Comparison of ENCODE assay signal across 25 cellular contexts in the genomic region with DNA sequence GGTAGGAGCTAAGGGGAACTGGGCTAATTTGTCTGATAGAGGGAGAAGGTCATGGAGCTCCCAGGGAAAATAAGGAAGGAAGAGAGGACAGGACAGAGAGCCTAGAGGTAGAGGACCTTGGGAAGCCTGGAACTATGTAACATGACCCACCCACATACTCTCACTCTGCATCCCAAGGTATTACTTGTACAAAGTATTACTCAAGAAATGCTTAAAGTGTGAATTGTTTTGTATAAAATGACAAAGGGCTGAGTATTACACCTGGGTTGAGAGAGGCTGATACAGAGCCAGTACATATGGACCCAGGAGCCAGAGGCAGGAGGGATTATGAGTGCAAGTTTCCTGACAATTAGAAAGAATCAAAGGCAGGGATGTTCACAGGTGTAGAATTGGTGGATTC.
"Had no signal": no experiment of that assay in that cellular context is flagged by ENCODE, and none has a peak within 500 bp of the region (broad histone marks: within the 10 kb centered on the region; RNA-seq: fewer than 3 reads in every experiment).

No MANE protein-coding gene starts in this region.

- H3K36me3 ChIP-seq: brain microvascular endothelial cell, esophagus muscularis mucosa, heart left ventricle, spleen, upper lobe of left lung had no signal

- ATAC-seq: foreskin keratinocyte; heart left ventricle; left colon; natural killer cell treated with Interleukin-12 subunit alpha and Interleukin-12 subunit beta and Interleukin-15 and Interleukin-18, amount 100 ng/mL, for 72 hours; right cardiac atrium; stimulated activated naive CD8-positive, alpha-beta T cell treated with anti-CD3 and anti-CD28 coated beads, Interleukin-15, amount 100 ng/mL, for 72 hours had no signal

- DNase-seq: activated CD4-positive, alpha-beta T cell treated with anti-CD3 and anti-CD28 coated beads for 4 hours; activated CD4-positive, alpha-beta T cell treated with anti-CD3 and anti-CD28 coated beads, Interleukin-2, amount 50 U/mL, for 4 hours; activated CD8-positive, alpha-beta memory T cell treated with anti-CD3 and anti-CD28 coated beads, Interleukin-2, amount 50 U/mL, for 4 hours; activated effector memory CD4-positive, alpha-beta T cell treated with Interleukin-2 at 50 U/mL for 16 hours; activated T-cell treated with anti-CD3 and anti-CD28 coated beads, Interleukin-2, amount 50 U/mL, for 24 hours; amniotic stem cell; brain microvascular endothelial cell; central memory CD4-positive, alpha-beta T cell; foreskin keratinocyte; heart left ventricle; hypothalamus; immature natural killer cell; kidney; left colon; posterior cingulate gyrus; right cardiac atrium; spleen; stimulated activated naive CD8-positive, alpha-beta T cell treated with anti-CD3 and anti-CD28 coated beads, Interleukin-15, amount 100 ng/mL, for 72 hours; substantia nigra; T-helper 9 cell; upper lobe of left lung had no signal

- H3K9me3 ChIP-seq: esophagus muscularis mucosa, heart left ventricle, spleen, upper lobe of left lung had no signal

- H3K36me3 Mint-ChIP-seq: immature natural killer cell; natural killer cell treated with Interleukin-12 subunit alpha and Interleukin-12 subunit beta and Interleukin-15 and Interleukin-18, amount 100 ng/mL, for 72 hours had no signal

- H3K27ac Mint-ChIP-seq: activated naive CD4-positive, alpha-beta T cell treated with anti-CD3 and anti-CD28 coated beads for 36 hours; immature natural killer cell; natural killer cell treated with Interleukin-12 subunit alpha and Interleukin-12 subunit beta and Interleukin-15 and Interleukin-18, amount 100 ng/mL, for 72 hours; stimulated activated naive CD8-positive, alpha-beta T cell treated with anti-CD3 and anti-CD28 coated beads, Interleukin-15, amount 100 ng/mL, for 72 hours had no signal

- H3K4me3 ChIP-seq: esophagus muscularis mucosa, heart left ventricle, spleen, upper lobe of left lung had no signal

- H3K4me1 Mint-ChIP-seq: immature natural killer cell had no signal

- H3K9me3 Mint-ChIP-seq: activated naive CD4-positive, alpha-beta T cell treated with anti-CD3 and anti-CD28 coated beads for 36 hours; activated T-cell treated with anti-CD3 and anti-CD28 coated beads, Interleukin-2, amount 50 U/mL, for 24 hours; immature natural killer cell; natural killer cell treated with Interleukin-12 subunit alpha and Interleukin-12 subunit beta and Interleukin-15 and Interleukin-18, amount 100 ng/mL, for 72 hours; stimulated activated naive CD8-positive, alpha-beta T cell treated with anti-CD3 and anti-CD28 coated beads, Interleukin-15, amount 100 ng/mL, for 72 hours had no signal

- H3K27ac ChIP-seq: brain microvascular endothelial cell, esophagus muscularis mucosa, foreskin keratinocyte, heart left ventricle, spleen, upper lobe of left lung, VCaP had no signal

- H3K27me3 ChIP-seq: brain microvascular endothelial cell, esophagus muscularis mucosa, foreskin keratinocyte, heart left ventricle, spleen, upper lobe of left lung had no signal

- H3K4me1 ChIP-seq: foreskin keratinocyte had no signal

- H3K4me3 Mint-ChIP-seq: activated naive CD4-positive, alpha-beta T cell treated with anti-CD3 and anti-CD28 coated beads for 36 hours; activated T-cell treated with anti-CD3 and anti-CD28 coated beads, Interleukin-2, amount 50 U/mL, for 24 hours; immature natural killer cell; natural killer cell treated with Interleukin-12 subunit alpha and Interleukin-12 subunit beta and Interleukin-15 and Interleukin-18, amount 100 ng/mL, for 72 hours; stimulated activated naive CD8-positive, alpha-beta T cell treated with anti-CD3 and anti-CD28 coated beads, Interleukin-15, amount 100 ng/mL, for 72 hours had no signal

- H3K27me3 Mint-ChIP-seq: activated T-cell treated with anti-CD3 and anti-CD28 coated beads, Interleukin-2, amount 50 U/mL, for 24 hours; stimulated activated naive CD8-positive, alpha-beta T cell treated with anti-CD3 and anti-CD28 coated beads, Interleukin-15, amount 100 ng/mL, for 72 hours had no signal
